In the genomic region with DNA sequence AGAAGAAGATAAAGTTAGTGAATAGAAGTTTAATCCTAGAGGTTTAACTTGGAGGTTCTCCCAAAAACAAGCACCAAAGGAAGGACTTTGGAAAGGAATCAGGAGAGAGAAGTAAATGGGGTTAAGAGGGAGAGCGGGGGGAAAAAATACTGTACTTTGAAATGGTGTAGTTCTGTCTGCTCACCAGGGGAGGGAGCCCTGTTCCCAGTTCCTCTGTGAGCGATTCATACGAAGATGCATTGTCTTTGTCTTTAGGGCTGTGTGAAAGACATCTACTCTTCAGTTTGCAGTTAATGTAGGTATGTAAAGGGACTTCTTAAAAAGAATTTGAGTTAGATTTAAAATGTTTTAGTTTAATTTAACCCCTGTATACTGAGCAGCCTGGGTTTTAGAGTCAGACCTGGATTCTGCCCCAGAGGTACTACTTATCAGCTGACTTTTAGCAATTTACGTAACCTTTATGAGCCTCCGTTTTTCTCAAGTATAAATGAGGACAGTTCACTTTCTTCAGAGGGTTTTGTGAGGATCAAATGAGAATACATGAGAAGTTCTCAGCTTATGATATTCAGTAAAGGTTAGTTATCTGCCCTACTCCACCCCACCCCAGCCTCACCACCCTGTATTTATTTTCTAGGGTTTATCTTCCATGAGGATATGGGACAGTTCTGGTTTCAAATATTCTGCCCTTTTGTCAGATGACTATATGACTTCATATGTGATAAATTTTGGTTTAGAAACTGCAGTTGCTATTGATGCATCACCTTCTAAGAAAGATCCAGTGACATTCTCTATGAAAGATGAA, we compare ENCODE assay signal across 8 cellular contexts.
DNase-seq lines count a peak whose midpoint lies in the region; ATAC-seq and TF ChIP-seq lines count a peak whose summit lies in the region.

No MANE protein-coding gene starts in this region.

- peak overlapping the region; percentile 62 for H3K4me2 ChIP-seq in Loucy (ENCODE audit: low read depth, low read length, poor library complexity, severe bottlenecking)

- peak overlapping the region; percentile 50 for H3K9ac ChIP-seq in Loucy (ENCODE audit: low read depth, low read length, poor library complexity, severe bottlenecking)

- H3K9me2 ChIP-seq in Loucy (replicated peaks; ENCODE audit: low read depth, low read length): no peaks in the 10 kb centered on the region

- DNase-seq in Calu3 (peak; percentile 59), SIG-M5 treated with dmso at 0.1 percent for 504 hours (lab: John Stamatoyannopoulos, UW; ENCODE audit: unreplicated experiment) (peak; percentile 73), germinal center (ENCODE audit: low spot score) (peak; percentile 60), prostate gland (ENCODE audit: low spot score) (peak; percentile 51)
- peak; percentile 56 for DNase-seq in activated gamma-delta T cell treated with anti-CD3 and anti-CD28 coated beads, Interleukin-2, amount 50 U/mL, for 16 hours (ENCODE audit: low read depth)

- CTCF ChIA-PET in Calu3 (lab: Charles Lee): interaction anchor here (0.6 to 3.2 kb wide), 4 partner anchors 42 to 210 kb away, joined by 3 to 10 read pairs (median 4); no protein-coding TSS in a partner anchor

- H2AFZ ChIP-seq in Loucy (ENCODE audit: low read length): no peak overlapping the region

- no TSS peak for BruUV-seq in Calu3 (replicated peaks; lab: Mats Ljungman, UMichigan)

- H3K27me3 ChIP-seq in Loucy (ENCODE audit: insufficient read depth, low read length, poor library complexity, severe bottlenecking) (no peaks in the 10 kb centered on the region), prostate gland (replicated peaks; ENCODE audit: insufficient read depth) (no peaks in the 10 kb centered on the region)

- ATAC-seq in GM21526 (IDR thresholded peaks at IDR 0.05; ENCODE audit: low FRiP score, unreplicated experiment) (peak; percentile 75), HG02981 (IDR thresholded peaks at IDR 0.05; ENCODE audit: unreplicated experiment) (no peak)

- WGBS in prostate gland: 39% methylated on average over 5 of the region's 5 CpGs

- H3K9me3 ChIP-seq in Loucy (ENCODE audit: insufficient read depth, low read depth, low read length) (no peaks in the 10 kb centered on the region), prostate gland (no peaks in the 10 kb centered on the region)

- H3K27me3 Mint-ChIP-seq in Calu3 (ENCODE audit: unreplicated experiment): no peaks in the 10 kb centered on the region

- peaks cover 36% of the 10 kb centered on the region for H4K20me1 ChIP-seq in Loucy (ENCODE audit: insufficient read depth, low read length, poor library complexity, severe bottlenecking)

- peaks cover 8% of the 10 kb centered on the region for H3K4me1 Mint-ChIP-seq in Calu3 (ENCODE audit: low read depth, unreplicated experiment)

- intact Hi-C loops in Calu3 (cut with micrococcal nuclease; ENCODE audit: unreplicated experiment) (loop anchor here (1.0 to 2.0 kb wide), 3 partner anchors 43 to 210 kb away; no protein-coding TSS in a partner anchor), prostate gland (cut with DNase I) (loop anchor here (1.0 kb wide), 2 partner anchors 126 to 211 kb away; no protein-coding TSS in a partner anchor)

- peaks cover 3% of the 10 kb centered on the region for H3K9me3 Mint-ChIP-seq in Calu3 (ENCODE audit: low read depth, unreplicated experiment)

- H3K27ac Mint-ChIP-seq in Calu3 (ENCODE audit: unreplicated experiment): no peak overlapping the region

- H3K27ac ChIP-seq in prostate gland: no peak overlapping the region

- H3F3A ChIP-seq in Loucy (ENCODE audit: low read depth): peaks cover 2% of the 10 kb centered on the region; the same call in 1 of the 2 replicates

- H3K4me3 Mint-ChIP-seq in Calu3 (ENCODE audit: low read depth, unreplicated experiment): no peak overlapping the region

- H3K36me3 ChIP-seq in Loucy (ENCODE audit: insufficient read depth, low read length) (no peaks in the 10 kb centered on the region), prostate gland (no peaks in the 10 kb centered on the region)

- no peak for TF ChIP-seq POLR2A in prostate gland (IDR thresholded peaks at IDR 0.05)

- peaks cover 15% of the 10 kb centered on the region for H3K4me1 ChIP-seq in Loucy (ENCODE audit: insufficient read depth, low read length, poor library complexity, severe bottlenecking)
- peaks cover 3% of the 10 kb centered on the region for H3K4me1 ChIP-seq in prostate gland (replicated peaks)

- H3K79me2 ChIP-seq in Loucy (ENCODE audit: insufficient read depth, low read length): peaks cover 95% of the 10 kb centered on the region

- peak; percentile 70 for TF ChIP-seq CTCF in Calu3 (IDR thresholded peaks at IDR 0.05; ENCODE audit: unreplicated experiment)
- TF ChIP-seq CTCF in Loucy (conservative IDR thresholded peaks at IDR 0.05; ENCODE audit: low read length): peak; percentile 88
- TF ChIP-seq CTCF in prostate gland (IDR thresholded peaks at IDR 0.05): peak; percentile 53 to 92 (median 82)

- H3K36me3 Mint-ChIP-seq in Calu3 (ENCODE audit: insufficient read depth, unreplicated experiment): no peaks in the 10 kb centered on the region

- peak overlapping the region; percentile 27 for H3K4me3 ChIP-seq in Loucy (ENCODE audit: low read length, poor library complexity, severe bottlenecking)
- H3K4me3 ChIP-seq in prostate gland: no peak overlapping the region
